Comparison of ENCODE assay signal across 27 cellular contexts in the genomic region with DNA sequence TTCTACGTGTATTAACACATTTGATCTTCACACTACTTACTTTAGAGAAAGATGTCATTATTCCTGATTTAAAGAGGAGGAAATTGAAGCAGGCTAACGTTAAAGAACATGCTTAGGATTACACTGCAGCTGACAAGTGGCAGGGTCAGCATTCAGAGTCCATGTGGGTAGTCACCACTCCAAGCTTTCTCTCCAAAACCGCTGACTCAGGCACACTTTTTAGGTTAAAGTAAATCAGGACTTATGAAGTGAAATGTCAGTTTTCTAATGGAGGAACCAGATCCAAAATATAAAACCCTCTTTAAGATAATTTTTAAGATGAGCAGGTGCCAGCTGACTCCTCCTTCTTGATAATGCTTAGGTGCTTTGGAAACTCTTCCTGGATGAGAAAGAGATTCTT.
"Had no signal": no experiment of that assay in that cellular context is flagged by ENCODE, and none has a peak within 500 bp of the region (broad histone marks: within the 10 kb centered on the region; RNA-seq: fewer than 3 reads in every experiment).

No MANE protein-coding gene starts in this region.

- ATAC-seq: stimulated activated effector memory CD8-positive, alpha-beta T cell treated with anti-CD3 and anti-CD28 coated beads, Interleukin-12 subunit alpha, Interleukin-12 subunit beta, amount 100 ng/mL, for 72 hours; stimulated activated memory B cell treated with anti-CD40 and anti-IgM and Interleukin-4, amounts not matched to agents 10 μg/mL and 1 μg/mL and 100 μg/mL, for 72 hours; stimulated activated naive CD8-positive, alpha-beta T cell treated with anti-CD3 and anti-CD28 coated beads, Interleukin-15, amount 100 ng/mL, for 72 hours; stimulated activated naive CD8-positive, alpha-beta T cell treated with anti-CD3 and anti-CD28 coated beads, Interleukin-15, Interleukin-2, amounts not matched to agents 100 U/mL and 50 U/mL, for 24 hours; upper lobe of right lung had no signal

- H3K36me3 ChIP-seq: stomach, suprapubic skin, thoracic aorta, thyroid gland, tibial artery, tibial nerve, transverse colon, upper lobe of left lung, upper lobe of right lung, uterus, vagina had no signal

- H3K27me3 ChIP-seq: stomach, suprapubic skin, testis, thyroid gland, tibial artery, tibial nerve, transverse colon, upper lobe of left lung, upper lobe of right lung, uterus, vagina had no signal

- H3K9me3 ChIP-seq: stomach, suprapubic skin, testis, thoracic aorta, thyroid gland, tibial artery, tibial nerve, transverse colon, upper lobe of left lung, upper lobe of right lung, uterus, vagina had no signal

- H3K4me1 ChIP-seq: stomach, suprapubic skin, testis, thyroid gland, tibial artery, tibial nerve, transverse colon, upper lobe of left lung, upper lobe of right lung, uterus, vagina had no signal

- DNase-seq: stimulated activated CD4-positive, alpha-beta T cell treated with anti-CD3 and anti-CD28 coated beads, Interleukin-2, amount 100 ng/mL, for 48 hours; stimulated activated CD4-positive, alpha-beta T cell treated with anti-CD3 and anti-CD28 coated beads, Interleukin-4, amount 100 ng/mL, for 1 hour; stimulated activated CD4-positive, alpha-beta T cell treated with anti-CD3 and anti-CD28 coated beads, Interleukin-4, amount 100 ng/mL, for 24 hours; stimulated activated CD4-positive, alpha-beta T cell treated with anti-CD3 and anti-CD28 coated beads, Interleukin-4, amount 100 ng/mL, for 4 hours; stimulated activated CD8-positive, alpha-beta memory T cell treated with anti-CD3 and anti-CD28 coated beads, Interleukin-4, amount 100 ng/mL, for 48 hours; stimulated activated naive B cell treated with anti-CD40 and anti-IgM and Interleukin-4, amounts not matched to agents 10 μg/mL and 1 μg/mL and 100 μg/mL, for 72 hours; stimulated activated naive CD4-positive, alpha-beta T cell; stimulated activated naive CD4-positive, alpha-beta T cell treated with Interleukin-2 at 50 U/mL for 16 hours; stimulated activated naive CD8-positive, alpha-beta T cell treated with anti-CD3 and anti-CD28 coated beads, Interleukin-15, amount 100 ng/mL, for 72 hours; stimulated activated naive CD8-positive, alpha-beta T cell treated with anti-CD3 and anti-CD28 coated beads, Interleukin-15, Interleukin-2, amounts not matched to agents 100 U/mL and 50 U/mL, for 24 hours; stomach; substantia nigra; testis; thyroid gland; tibial artery; transverse colon; trophoblast cell; upper lobe of left lung; upper lobe of right lung; uterus had no signal

- H3K27ac ChIP-seq: stomach, suprapubic skin, testis, thoracic aorta, thyroid gland, tibial artery, tibial nerve, transverse colon, upper lobe of left lung, upper lobe of right lung, uterus, vagina had no signal

- FAIRE-seq: urothelium cell line had no signal

- H3K4me3 ChIP-seq: stomach, suprapubic skin, testis, thoracic aorta, thyroid gland, tibial artery, tibial nerve, transverse colon, upper lobe of left lung, upper lobe of right lung, uterus, vagina had no signal
